ENCODE assay signal across 21 cellular contexts in genomic region chr12:14921218-14921617, GRCh38. TPM values are rescaled to one million over a fixed set of nuclear protein-coding genes. Genes with fewer than 3 reads are reported as not detected.
DNase-seq lines count a peak whose midpoint lies in the region; ATAC-seq and TF ChIP-seq lines count a peak whose summit lies in the region.
"Had no signal": no experiment of that assay in that cellular context is flagged by ENCODE, and none has a peak within 500 bp of the region (broad histone marks: within the 10 kb centered on the region; RNA-seq: fewer than 3 reads in every experiment).

No MANE protein-coding gene starts in this region.

- peak overlapping the region; percentile 22 for H3K27ac Mint-ChIP-seq in activated T-cell treated with anti-CD3 and anti-CD28 coated beads, Interleukin-2, amount 50 U/mL, for 24 hours
- H3K27ac Mint-ChIP-seq: activated naive CD4-positive, alpha-beta T cell treated with anti-CD3 and anti-CD28 coated beads for 36 hours had no signal

- in situ Hi-C loops in brain microvascular endothelial cell (cut with HindIII; ENCODE audit: low pct_ligation_motif_present, low sequenced_read_pairs) = no loop called here

- no peak overlapping the region for H3K4ac ChIP-seq in trophoblast cell (ENCODE audit: low read depth, low read length)

- H3K79me2 ChIP-seq in OCI-LY7 (ENCODE audit: insufficient read depth, low read depth, low read length) = no peaks in the 10 kb centered on the region
- no peaks in the 10 kb centered on the region for H3K79me2 ChIP-seq in trophoblast cell (ENCODE audit: control insufficient read depth, insufficient read depth, low read length, poor library complexity)
- no peaks in the 10 kb centered on the region for H3K79me2 ChIP-seq in hepatocyte

- no peak overlapping the region for H4K8ac ChIP-seq in trophoblast cell (ENCODE audit: low read depth, low read length)

- H4K12ac ChIP-seq in trophoblast cell (ENCODE audit: low read depth, low read length) = no peak overlapping the region

- no peak overlapping the region for H3K4me3 ChIP-seq in OCI-LY7 (ENCODE audit: low read depth, low read length, poor library complexity, severe bottlenecking)
- no peak overlapping the region for H3K4me3 ChIP-seq in trophoblast cell (ENCODE audit: low read depth, low read length)
- no peak overlapping the region for H3K4me3 ChIP-seq in hepatocyte
- H3K4me3 ChIP-seq in brain microvascular endothelial cell (ENCODE audit: low read depth, low read length) = no peak overlapping the region
- no peak overlapping the region for H3K4me3 ChIP-seq in psoas muscle
- H3K4me3 ChIP-seq: prostate gland, transverse colon had no signal

- TF ChIP-seq CTCF in OCI-LY7 (conservative IDR thresholded peaks at IDR 0.05; ENCODE audit: low read length) (no peak), hepatocyte (IDR thresholded peaks at IDR 0.05; ENCODE audit: poor library complexity) (no peak), brain microvascular endothelial cell (IDR thresholded peaks at IDR 0.05; ENCODE audit: low read depth, low read length, missing control alignments) (no peak), psoas muscle (IDR thresholded peaks at IDR 0.05) (no peak)

- ATAC-seq in HG02678 (IDR thresholded peaks at IDR 0.05; ENCODE audit: unreplicated experiment) (peak; percentile 56), psoas muscle (no peak)
- ATAC-seq: HCT116 had no signal

- POLR2A ChIA-PET in OCI-LY7 (lab: Charles Lee) = interaction anchor here (0.7 to 1.1 kb wide), 2 partner anchors 9 to 73 kb away, joined by 3 read pairs; no protein-coding TSS in a partner anchor

- no peaks in the 10 kb centered on the region for H3K9me3 Mint-ChIP-seq in activated T-cell treated with anti-CD3 and anti-CD28 coated beads, Interleukin-2, amount 50 U/mL, for 24 hours
- H3K9me3 Mint-ChIP-seq: activated naive CD4-positive, alpha-beta T cell treated with anti-CD3 and anti-CD28 coated beads for 36 hours had no signal

- peaks cover 43% of the 10 kb centered on the region for H3K36me3 Mint-ChIP-seq in activated T-cell treated with anti-CD3 and anti-CD28 coated beads, Interleukin-2, amount 50 U/mL, for 24 hours (ENCODE audit: low read depth)

- WGBS in trophoblast cell (ENCODE audit: extremely low coverage, insufficient coverage, insufficient read length) = no CpG with 5 or more reads among the region's 2 CpGs
- 92% methylated on average over 2 of the region's 2 CpGs for WGBS in hepatocyte (ENCODE audit: low lambda C conversion rate, missing lambda C conversion rate)
- 85 to 97% (median 96%) methylated on average over 2 of the region's 2 CpGs for WGBS in psoas muscle, 3 donors

- H3K79me1 ChIP-seq in trophoblast cell (ENCODE audit: low read length) = peaks cover 1% of the 10 kb centered on the region

- peaks cover 11% of the 10 kb centered on the region for H3K4me1 ChIP-seq in OCI-LY7 (ENCODE audit: insufficient read depth, low read length, poor library complexity, severe bottlenecking)
- peaks cover 0 to 2% of the 10 kb centered on the region in 2 experiments for H3K4me1 ChIP-seq in trophoblast cell (ENCODE audit: control insufficient read depth in 1 of 2, insufficient read depth in 2 of 2, low read length in 2 of 2)
- H3K4me1 ChIP-seq in hepatocyte (ENCODE audit: insufficient read depth) = no peaks in the 10 kb centered on the region
- H3K4me1 ChIP-seq in psoas muscle = no peaks in the 10 kb centered on the region
- H3K4me1 ChIP-seq: prostate gland, transverse colon had no signal

- no peak overlapping the region for H3K27ac ChIP-seq in OCI-LY7 (ENCODE audit: low read depth, low read length, poor library complexity, severe bottlenecking)
- no peak overlapping the region for H3K27ac ChIP-seq in trophoblast cell (ENCODE audit: low read depth, low read length)
- H3K27ac ChIP-seq in hepatocyte = no peak overlapping the region
- H3K27ac ChIP-seq in brain microvascular endothelial cell = no peak overlapping the region
- no peak overlapping the region for H3K27ac ChIP-seq in psoas muscle
- H3K27ac ChIP-seq: prostate gland, transverse colon had no signal

- H3K9ac ChIP-seq in trophoblast cell (ENCODE audit: low read length) = no peak overlapping the region

- CTCF ChIA-PET in OCI-LY7 (lab: Charles Lee; ENCODE audit: unreplicated experiment) = interaction anchor here (0.9 kb wide), 1 partner anchor 65 kb away, joined by 3 read pairs; no protein-coding TSS in a partner anchor

- no peaks in the 10 kb centered on the region for H3K9me3 ChIP-seq in OCI-LY7 (ENCODE audit: low read length)
- H3K9me3 ChIP-seq in trophoblast cell (ENCODE audit: insufficient read depth, low read depth, low read length) = no peaks in the 10 kb centered on the region
- no peaks in the 10 kb centered on the region for H3K9me3 ChIP-seq in hepatocyte (ENCODE audit: low read depth)
- H3K9me3 ChIP-seq in psoas muscle = no peaks in the 10 kb centered on the region
- H3K9me3 ChIP-seq: prostate gland, transverse colon had no signal

- H4K20me1 ChIP-seq in OCI-LY7 (ENCODE audit: insufficient read depth, low read length) = no peaks in the 10 kb centered on the region
- no peaks in the 10 kb centered on the region for H4K20me1 ChIP-seq in hepatocyte (ENCODE audit: insufficient read depth, poor library complexity, severe bottlenecking)

- H3K27me3 ChIP-seq in trophoblast cell (ENCODE audit: insufficient read depth, low read length) (no peaks in the 10 kb centered on the region), hepatocyte (no peaks in the 10 kb centered on the region), brain microvascular endothelial cell (replicated peaks) (no peaks in the 10 kb centered on the region), psoas muscle (ENCODE audit: insufficient read depth in 3 of 3, low read length in 2 of 3) (no peaks in the 10 kb centered on the region)
- H3K27me3 ChIP-seq: transverse colon had no signal

- no peak overlapping the region for H4K91ac ChIP-seq in trophoblast cell (ENCODE audit: low read depth, low read length)

- no peak overlapping the region for H3K4me3 Mint-ChIP-seq in activated T-cell treated with anti-CD3 and anti-CD28 coated beads, Interleukin-2, amount 50 U/mL, for 24 hours
- H3K4me3 Mint-ChIP-seq: activated naive CD4-positive, alpha-beta T cell treated with anti-CD3 and anti-CD28 coated beads for 36 hours had no signal

- DNase-seq in activated T-cell treated with anti-CD3 and anti-CD28 coated beads, Interleukin-2, amount 50 U/mL, for 24 hours = no peak
- DNase-seq in activated T-cell treated with anti-CD3 and anti-CD28 coated beads, Interleukin-2, amount 50 U/mL, for 48 hours = no peak
- DNase-seq in OCI-LY7 (ENCODE audit: low spot score) (no peak), trophoblast cell (no peak), hepatocyte (ENCODE audit: low spot score) (no peak), brain microvascular endothelial cell (no peak), psoas muscle (no peak)
- DNase-seq: ACHN; activated CD4-positive, alpha-beta T cell treated with anti-CD3 and anti-CD28 coated beads, Interleukin-2, amount 50 U/mL, for 1 hour; activated naive CD4-positive, alpha-beta T cell treated with anti-CD3 and anti-CD28 coated beads for 36 hours; Calu3; NCI-H1417 treated with DMSO at 0.1 percent for 48 hours; transverse colon had no signal

- H3K36me3 ChIP-seq in OCI-LY7 (ENCODE audit: insufficient read depth, low read length) = peaks cover 16% of the 10 kb centered on the region; the same call in 1 of the 2 replicates
- peaks cover 6 to 13% of the 10 kb centered on the region in 2 experiments for H3K36me3 ChIP-seq in trophoblast cell (ENCODE audit: control insufficient read depth in 1 of 2, insufficient read depth in 2 of 2, low read length in 2 of 2)
- H3K36me3 ChIP-seq in hepatocyte (replicated peaks; ENCODE audit: insufficient read depth, low read depth) = no peaks in the 10 kb centered on the region
- no peaks in the 10 kb centered on the region for H3K36me3 ChIP-seq in brain microvascular endothelial cell (replicated peaks)
- no peaks in the 10 kb centered on the region for H3K36me3 ChIP-seq in psoas muscle (ENCODE audit: insufficient read depth in 1 of 2, low read depth in 1 of 2)
- H3K36me3 ChIP-seq: prostate gland, transverse colon had no signal

- H2AFZ ChIP-seq in OCI-LY7 (ENCODE audit: low read length) (0 out of 2 replicates have a peak overlapping the region, but pooled peaks have one; percentile 59), trophoblast cell (ENCODE audit: insufficient read depth, low read length, poor library complexity) (no peak overlapping the region), hepatocyte (no peak overlapping the region)

- H3K27me3 Mint-ChIP-seq in activated T-cell treated with anti-CD3 and anti-CD28 coated beads, Interleukin-2, amount 50 U/mL, for 24 hours = no peaks in the 10 kb centered on the region

- H2BK120ac ChIP-seq in trophoblast cell (ENCODE audit: insufficient read depth, low read length, poor library complexity) = no peak overlapping the region

- no peak overlapping the region for H2BK5ac ChIP-seq in trophoblast cell (ENCODE audit: low read depth, low read length, poor library complexity)

- H3K18ac ChIP-seq in trophoblast cell (ENCODE audit: low read length) = no peak overlapping the region

- H3K9me2 ChIP-seq in OCI-LY7 (ENCODE audit: insufficient read depth, low read length) (no peaks in the 10 kb centered on the region), hepatocyte (replicated peaks; ENCODE audit: insufficient read depth) (no peaks in the 10 kb centered on the region)

- no peak overlapping the region for H2AK5ac ChIP-seq in trophoblast cell (ENCODE audit: low read length)

- peak overlapping the region; percentile 10; the same call in 1 of the 2 replicates for H3K4me2 ChIP-seq in OCI-LY7 (ENCODE audit: low read length)
- no peak overlapping the region for H3K4me2 ChIP-seq in trophoblast cell (ENCODE audit: low read length)
- no peak overlapping the region for H3K4me2 ChIP-seq in hepatocyte

- BruUV-seq in OCI-LY7 (replicated peaks; lab: Mats Ljungman, UMichigan) = no TSS peak

- H3K23ac ChIP-seq in trophoblast cell (ENCODE audit: low read length) = no peak overlapping the region

- H3K4me1 Mint-ChIP-seq in activated T-cell treated with anti-CD3 and anti-CD28 coated beads, Interleukin-2, amount 50 U/mL, for 24 hours (ENCODE audit: low read depth) = peaks cover 20% of the 10 kb centered on the region

- H2BK12ac ChIP-seq in trophoblast cell (ENCODE audit: low read length) = peak overlapping the region; percentile 39

- intact Hi-C loops in OCI-LY7 (cut with micrococcal nuclease; ENCODE audit: unreplicated experiment) (no loop called here), psoas muscle (cut with DNase I) (loop anchor here in 1 of 2 donors (10.0 kb wide), 1 partner anchor 856 kb away; no protein-coding TSS in a partner anchor)

- H3K14ac ChIP-seq in trophoblast cell (ENCODE audit: low read length) = no peak overlapping the region

RNA-seq across cellular contexts. Expression of gene ERP27, which starts 17.1 kb away (rescaled TPM):
- 1.8 and 1.9 TPM in 2 replicates for total RNA-seq in OCI-LY7 (2014; rRNA removed; shearing (Covaris generic))
- 1.7 and 3.3 TPM in 2 replicates for total RNA-seq in OCI-LY7 (2022)
- polyA plus RNA-seq in trophoblast cell (2013) = 42.0 and 49.0 TPM in 2 replicates
- total RNA-seq in hepatocyte = 48.0 and 49.7 TPM in 2 replicates
- 53.7 and 60.0 TPM in 2 replicates for polyA plus RNA-seq in hepatocyte
- under 1 TPM in 3 of 4 donors, not detected in 1; 0.17 to 0.42 (median 0.24) TPM for total RNA-seq in psoas muscle
- polyA plus RNA-seq in psoas muscle = under 1 TPM; 0.05 to 0.09 (median 0.08) TPM
- total RNA-seq: cerebellum, glomerular endothelial cell, NCI-H460 had no signal

RNA-seq across cellular contexts. Expression of gene MGP, which starts 35.6 kb away (rescaled TPM):
- 0.10 TPM in 1 of 2 replicates, not detected in the other for total RNA-seq in OCI-LY7 (2014; rRNA removed; shearing (Covaris generic))
- total RNA-seq in OCI-LY7 (2022) (not detected in 2 replicates), hepatocyte (115 and 117 TPM in 2 replicates), psoas muscle (100 to 1,000 TPM in 1 of 4 donors, 10 to 100 TPM in 3; 60.2 to 159 (median 82.0) TPM)
- polyA plus RNA-seq in trophoblast cell (2013) = 0.39 and 0.45 TPM in 2 replicates
- polyA plus RNA-seq in hepatocyte (561 and 646 TPM in 2 replicates), psoas muscle (10 to 100 TPM; 57.3 to 83.5 (median 57.5) TPM)
- total RNA-seq: activated naive CD4-positive, alpha-beta T cell treated with anti-CD3 and anti-CD28 coated beads for 36 hours; Calu3; NCI-H460 had no signal

RNA-seq across cellular contexts. Expression of gene ARHGDIB, which starts 40.2 kb away (rescaled TPM):
- 569 and 729 TPM in 2 replicates for total RNA-seq in OCI-LY7 (2014; rRNA removed; shearing (Covaris generic))
- total RNA-seq in OCI-LY7 (2022) = 737 and 762 TPM in 2 replicates
- polyA plus RNA-seq in trophoblast cell (2013) = 144 and 156 TPM in 2 replicates
- 13.3 and 20.4 TPM in 2 replicates for total RNA-seq in hepatocyte
- 14.2 and 24.5 TPM in 2 replicates for polyA plus RNA-seq in hepatocyte
- total RNA-seq in psoas muscle = 10 to 100 TPM; 27.1 to 41.4 (median 29.9) TPM
- polyA plus RNA-seq in psoas muscle = 10 to 100 TPM; 23.9 to 44.0 (median 39.4) TPM
- total RNA-seq: NCI-H460 had no signal

RNA-seq across cellular contexts. Expression of gene PDE6H, which starts 51.6 kb away (rescaled TPM):
- total RNA-seq in OCI-LY7 (2014; rRNA removed; shearing (Covaris generic)) = not detected in 2 replicates
- total RNA-seq in OCI-LY7 (2022) (not detected in 2 replicates), hepatocyte (not detected in 2 replicates), psoas muscle (not detected)
- polyA plus RNA-seq in trophoblast cell (2013) = not detected in 2 replicates
- polyA plus RNA-seq in hepatocyte (not detected in 2 replicates), psoas muscle (not detected)
- total RNA-seq: activated naive CD4-positive, alpha-beta T cell treated with anti-CD3 and anti-CD28 coated beads for 36 hours; Calu3; cerebellum; endothelial cell of umbilical vein; glomerular endothelial cell; NCI-H460; prostate gland; T-helper 1 cell treated with Interleukin-12 subunit alpha and Interleukin-12 subunit beta and Interleukin-4 antibody, amounts not matched to agents 30 ng/mL and 1 ng/mL, for 36 hours; transverse colon had no signal
- polyA plus RNA-seq: endothelial cell of umbilical vein had no signal

Comparison
In these comparisons a context has a peak if more than half of its experiments do, and no peak if none do; other contexts are left out.
1. RNA of gene ERP27, which starts 17.1 kb away (total RNA-seq): 48.0 to 49.7 TPM in hepatocyte; 1.7 to 3.3 TPM in OCI-LY7 and 0.17 to 0.42 TPM in psoas muscle; every median in the first group is over 10 times any median in the second.
2. RNA of gene MGP, which starts 35.6 kb away (total RNA-seq): 115 to 117 TPM in hepatocyte and 60.2 to 159 TPM in psoas muscle; 0.10 TPM in OCI-LY7; every median in the first group is over 10 times any median in the second.
3. RNA of gene ARHGDIB, which starts 40.2 kb away (total RNA-seq): 569 to 762 TPM in OCI-LY7; 27.1 to 41.4 TPM in psoas muscle and 13.3 to 20.4 TPM in hepatocyte; every median in the first group is over 10 times any median in the second.